Comparison of ENCODE assay signal across 16 cellular contexts in the genomic region with DNA sequence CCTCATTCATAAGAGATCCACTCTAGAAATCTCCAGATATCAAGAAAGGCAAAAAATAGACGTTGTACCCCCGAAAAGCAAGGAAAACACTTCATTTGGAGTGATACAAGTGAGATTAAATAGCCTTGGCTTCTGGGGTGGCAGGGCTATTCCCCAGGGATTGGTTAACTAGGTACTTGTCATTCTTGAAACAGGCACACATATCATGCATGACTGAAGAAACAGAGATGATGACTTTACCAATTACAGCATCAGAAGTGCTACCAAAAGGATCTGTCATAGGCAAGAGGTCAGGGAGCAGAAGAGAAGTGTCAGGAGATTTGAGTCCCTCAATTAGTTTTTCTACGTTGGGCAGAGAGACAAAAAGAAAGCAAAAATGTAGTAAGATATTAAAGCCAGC. TPM values are rescaled to one million over a fixed set of nuclear protein-coding genes. Genes with fewer than 3 reads are reported as not detected.
DNase-seq lines count a peak whose midpoint lies in the region; ATAC-seq and TF ChIP-seq lines count a peak whose summit lies in the region.
"Had no signal": no experiment of that assay in that cellular context is flagged by ENCODE, and none has a peak within 500 bp of the region (broad histone marks: within the 10 kb centered on the region; RNA-seq: fewer than 3 reads in every experiment).

No MANE protein-coding gene starts in this region.

- DNase-seq in activated CD4-positive, alpha-beta T cell treated with anti-CD3 and anti-CD28 coated beads, Interleukin-2, amount 10 ng/mL, durations not matched to agents 24 days and 14 days: no peak
- no peak for DNase-seq in activated CD4-positive, alpha-beta T cell treated with anti-CD3 and anti-CD28 coated beads, Interleukin-2, amount 50 U/mL, for 4 hours
- peak; percentile 25 for DNase-seq in NCI-H1436 (lab: John Stamatoyannopoulos, UW)
- DNase-seq in ovary: no peak
- no peak for DNase-seq in prostate gland (ENCODE audit: low spot score)
- no peak for DNase-seq in kidney glomerular epithelial cell (lab: John Stamatoyannopoulos, UW)
- DNase-seq: activated gamma-delta T cell treated with Interleukin-2 at 50 U/mL for 16 hours; effector CD8-positive, alpha-beta T cell; HFFc6; mesendoderm; NCI-H524 treated with DMSO at 0.1 percent for 48 hours; T1000; testis had no signal

- H3K4me3 ChIP-seq in ovary: no peak overlapping the region
- no peak overlapping the region for H3K4me3 ChIP-seq in prostate gland
- H3K4me3 ChIP-seq: breast epithelium, testis had no signal

- H3K4me1 Mint-ChIP-seq in activated CD4-positive, alpha-beta T cell treated with anti-CD3 and anti-CD28 coated beads, Interleukin-2, amount 10 ng/mL, durations not matched to agents 24 days and 14 days: peaks cover 20% of the 10 kb centered on the region
- peaks cover 20% of the 10 kb centered on the region for H3K4me1 Mint-ChIP-seq in stimulated activated memory B cell treated with anti-CD40 and anti-IgM and Interleukin-4, amounts not matched to agents 10 μg/mL and 1 μg/mL and 100 μg/mL, for 72 hours

- H3K4me1 ChIP-seq in ovary (ENCODE audit: insufficient read depth) (no peaks in the 10 kb centered on the region), prostate gland (replicated peaks) (peaks cover 6% of the 10 kb centered on the region)
- H3K4me1 ChIP-seq: breast epithelium, testis had no signal

- H3K9me3 ChIP-seq in ovary (no peaks in the 10 kb centered on the region), prostate gland (no peaks in the 10 kb centered on the region)
- H3K9me3 ChIP-seq: breast epithelium, testis had no signal

- H3K9me3 Mint-ChIP-seq in activated CD4-positive, alpha-beta T cell treated with anti-CD3 and anti-CD28 coated beads, Interleukin-2, amount 10 ng/mL, durations not matched to agents 24 days and 14 days: no peaks in the 10 kb centered on the region
- no peaks in the 10 kb centered on the region for H3K9me3 Mint-ChIP-seq in stimulated activated memory B cell treated with anti-CD40 and anti-IgM and Interleukin-4, amounts not matched to agents 10 μg/mL and 1 μg/mL and 100 μg/mL, for 72 hours
- H3K9me3 Mint-ChIP-seq: HFFc6 had no signal

- TF ChIP-seq POLR2A in ovary (IDR thresholded peaks at IDR 0.05) (no peak), prostate gland (IDR thresholded peaks at IDR 0.05) (no peak)

- TF ChIP-seq EP300 in ovary (IDR thresholded peaks at IDR 0.05): no peak

- H3K27ac ChIP-seq in VCaP (peak overlapping the region; percentile 100), ovary (no peak overlapping the region), prostate gland (no peak overlapping the region)
- H3K27ac ChIP-seq: breast epithelium, testis had no signal

- 85 to 91% (median 89%) methylated on average over 3 of the region's 3 CpGs for WGBS in ovary, 3 donors
- 79% methylated on average over 3 of the region's 3 CpGs for WGBS in prostate gland

- intact Hi-C loops in activated CD4-positive, alpha-beta T cell treated with anti-CD3 and anti-CD28 coated beads, Interleukin-2, amount 10 ng/mL, durations not matched to agents 24 days and 14 days (cut with micrococcal nuclease): no loop called here
- intact Hi-C loops in ovary (cut with DNase I) (no loop called here), prostate gland (cut with DNase I) (no loop called here)

- H3K36me3 Mint-ChIP-seq in activated CD4-positive, alpha-beta T cell treated with anti-CD3 and anti-CD28 coated beads, Interleukin-2, amount 10 ng/mL, durations not matched to agents 24 days and 14 days (ENCODE audit: low read depth): peaks cover 52% of the 10 kb centered on the region
- peaks cover 5% of the 10 kb centered on the region for H3K36me3 Mint-ChIP-seq in stimulated activated memory B cell treated with anti-CD40 and anti-IgM and Interleukin-4, amounts not matched to agents 10 μg/mL and 1 μg/mL and 100 μg/mL, for 72 hours

- H3K27ac Mint-ChIP-seq in activated CD4-positive, alpha-beta T cell treated with anti-CD3 and anti-CD28 coated beads, Interleukin-2, amount 10 ng/mL, durations not matched to agents 24 days and 14 days: peak overlapping the region; percentile 46
- H3K27ac Mint-ChIP-seq in stimulated activated memory B cell treated with anti-CD40 and anti-IgM and Interleukin-4, amounts not matched to agents 10 μg/mL and 1 μg/mL and 100 μg/mL, for 72 hours: no peak overlapping the region
- H3K27ac Mint-ChIP-seq: HFFc6 had no signal

- peak; percentile 67 for ATAC-seq in stimulated activated memory B cell treated with anti-CD40 and anti-IgM and Interleukin-4, amounts not matched to agents 10 μg/mL and 1 μg/mL and 100 μg/mL, for 72 hours

- TF ChIP-seq CTCF in VCaP (conservative IDR thresholded peaks at IDR 0.05) (no peak), ovary (IDR thresholded peaks at IDR 0.05) (no peak), prostate gland (IDR thresholded peaks at IDR 0.05) (no peak)

- H3K4me3 Mint-ChIP-seq in activated CD4-positive, alpha-beta T cell treated with anti-CD3 and anti-CD28 coated beads, Interleukin-2, amount 10 ng/mL, durations not matched to agents 24 days and 14 days: no peak overlapping the region
- no peak overlapping the region for H3K4me3 Mint-ChIP-seq in stimulated activated memory B cell treated with anti-CD40 and anti-IgM and Interleukin-4, amounts not matched to agents 10 μg/mL and 1 μg/mL and 100 μg/mL, for 72 hours
- H3K4me3 Mint-ChIP-seq: HFFc6 had no signal

- no peaks in the 10 kb centered on the region for H3K27me3 ChIP-seq in ovary
- H3K27me3 ChIP-seq in prostate gland (replicated peaks; ENCODE audit: insufficient read depth): no peaks in the 10 kb centered on the region
- H3K27me3 ChIP-seq: breast epithelium, testis had no signal

- H3K36me3 ChIP-seq in ovary (no peaks in the 10 kb centered on the region), prostate gland (no peaks in the 10 kb centered on the region)
- H3K36me3 ChIP-seq: breast epithelium had no signal

- H3K27me3 Mint-ChIP-seq in activated CD4-positive, alpha-beta T cell treated with anti-CD3 and anti-CD28 coated beads, Interleukin-2, amount 10 ng/mL, durations not matched to agents 24 days and 14 days: no peaks in the 10 kb centered on the region
- peaks cover 16% of the 10 kb centered on the region for H3K27me3 Mint-ChIP-seq in stimulated activated memory B cell treated with anti-CD40 and anti-IgM and Interleukin-4, amounts not matched to agents 10 μg/mL and 1 μg/mL and 100 μg/mL, for 72 hours

RNA-seq across cellular contexts. Expression of gene NFU1, which starts 45.2 kb away (rescaled TPM):
- 30.4 and 32.3 TPM in 2 replicates for total RNA-seq in activated CD4-positive, alpha-beta T cell treated with anti-CD3 and anti-CD28 coated beads, Interleukin-2, amount 10 ng/mL, durations not matched to agents 24 days and 14 days
- 10 to 100 TPM; 39.0 to 53.8 (median 44.2) TPM for total RNA-seq in ovary
- 10 to 100 TPM; 50.7 to 59.5 TPM for polyA plus RNA-seq in ovary
- 10 to 100 TPM; 33.4 to 42.0 TPM for total RNA-seq in prostate gland
